ENCODE assay signal across 2 cellular contexts in genomic region chr4:67575232-67575888, GRCh38.
A peak's percentile ranks its signal among the peaks of the same experiment; 100 is the strongest.
TF ChIP-seq lines count a peak whose summit lies in the region.

No MANE protein-coding gene starts in this region.

TF ChIP-seq in HEK293, 187 proteins besides CTCF, POLR2A, EP300 and RAD21 (continued from another document):
- TF ChIP-seq PBX3 (CRISPR knock-in tag; IDR thresholded peaks at IDR 0.05) (no peak), ZNF366 (tag by site-specific recombination; conservative IDR thresholded peaks at IDR 0.05) (peak; percentile 63; the same call in 1 of the 2 replicates), IKZF3 (tag by site-specific recombination; IDR thresholded peaks at IDR 0.05) (peak; percentile 53; the same call in 1 of the 2 replicates), ZNF10 (tag by site-specific recombination; IDR thresholded peaks at IDR 0.05) (no peak), ZNF837 (tag by site-specific recombination; IDR thresholded peaks at IDR 0.05) (no peak), ZBTB17 (tag by site-specific recombination; IDR thresholded peaks at IDR 0.05) (peak; percentile 29; the same call in 1 of the 2 replicates), OSR2 (tag by site-specific recombination; IDR thresholded peaks at IDR 0.05) (peak; percentile 49; the same call in 1 of the 2 replicates), PRDM6 (tag by site-specific recombination; IDR thresholded peaks at IDR 0.05) (peak; percentile 78), HIC1 (tag by site-specific recombination; IDR thresholded peaks at IDR 0.05) (no peak), ZNF335 (tag by site-specific recombination; conservative IDR thresholded peaks at IDR 0.05) (0 out of 2 replicates have a peak, but pooled peaks have one; percentile 27), ZNF664 (tag by site-specific recombination; IDR thresholded peaks at IDR 0.05) (0 out of 2 replicates have a peak, but pooled peaks have one; percentile 10), ZNF777 (tag by site-specific recombination; IDR thresholded peaks at IDR 0.05; ENCODE audit: borderline replicate concordance) (no peak), HOXD13 (CRISPR knock-in tag; IDR thresholded peaks at IDR 0.05; ENCODE audit: borderline replicate concordance) (no peak), ZNF707 (tag by site-specific recombination; IDR thresholded peaks at IDR 0.05) (no peak), ZNF621 (tag by site-specific recombination; IDR thresholded peaks at IDR 0.05) (no peak), ZNF473 (tag by site-specific recombination; IDR thresholded peaks at IDR 0.05) (no peak)

TF ChIP-seq in SK-N-SH, 30 proteins besides CTCF, POLR2A, EP300 and RAD21 (continued from another document):
- TF ChIP-seq PBX3 (IDR thresholded peaks at IDR 0.05) (no peak), MAX (IDR thresholded peaks at IDR 0.05; ENCODE audit: low read depth) (no peak), NFIC (IDR thresholded peaks at IDR 0.05; ENCODE audit: borderline replicate concordance) (no peak), RCOR1 (IDR thresholded peaks at IDR 0.05; ENCODE audit: low read length) (no peak), FOXJ3 (CRISPR knock-in tag; IDR thresholded peaks at IDR 0.05) (no peak), REST (IDR thresholded peaks at IDR 0.05; ENCODE audit: low read depth, low read length) (no peak)
TF ChIP-seq in SK-N-SH: peak in this region for 0.
